Comparison of ENCODE assay signal across 2 cellular contexts in the genomic region with DNA sequence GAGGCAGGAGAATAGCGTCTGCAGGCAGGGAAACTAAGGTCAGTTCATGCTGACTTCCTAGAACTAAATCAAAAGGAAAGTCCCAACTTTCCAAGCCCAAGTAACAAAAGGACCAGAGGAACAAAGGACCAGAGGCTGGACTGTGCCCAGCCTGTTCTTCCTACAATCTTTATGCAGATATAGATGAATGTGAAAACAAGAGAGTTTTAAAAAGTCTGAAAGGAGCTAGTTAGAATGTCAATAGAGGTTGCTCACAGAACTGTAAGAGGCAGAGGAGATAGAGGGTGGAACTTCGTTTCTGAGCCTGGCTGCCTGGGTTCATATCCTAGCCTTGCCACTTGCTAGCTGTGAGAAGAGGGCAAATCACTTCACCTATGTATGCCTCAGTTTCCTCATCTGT.
TF ChIP-seq lines count a peak whose summit lies in the region.

No MANE protein-coding gene starts in this region.

TF ChIP-seq in GM23338, 12 proteins besides CTCF, POLR2A, EP300 and RAD21 (continues in another document):
- no peak for TF ChIP-seq EZH2 (IDR thresholded peaks at IDR 0.05; ENCODE audit: low read depth, unreplicated experiment)
- TF ChIP-seq CREB1 (CRISPR knock-in tag; IDR thresholded peaks at IDR 0.05; ENCODE audit: low read depth): no peak
- TF ChIP-seq NANOG (IDR thresholded peaks at IDR 0.05; ENCODE audit: borderline replicate concordance): no peak
- TF ChIP-seq, protein P1, sequence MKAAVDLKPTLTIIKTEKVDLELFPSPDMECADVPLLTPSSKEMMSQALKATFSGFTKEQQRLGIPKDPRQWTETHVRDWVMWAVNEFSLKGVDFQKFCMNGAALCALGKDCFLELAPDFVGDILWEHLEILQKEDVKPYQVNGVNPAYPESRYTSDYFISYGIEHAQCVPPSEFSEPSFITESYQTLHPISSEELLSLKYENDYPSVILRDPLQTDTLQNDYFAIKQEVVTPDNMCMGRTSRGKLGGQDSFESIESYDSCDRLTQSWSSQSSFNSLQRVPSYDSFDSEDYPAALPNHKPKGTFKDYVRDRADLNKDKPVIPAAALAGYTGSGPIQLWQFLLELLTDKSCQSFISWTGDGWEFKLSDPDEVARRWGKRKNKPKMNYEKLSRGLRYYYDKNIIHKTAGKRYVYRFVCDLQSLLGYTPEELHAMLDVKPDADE (IDR thresholded peaks at IDR 0.05): no peak
- no peak for TF ChIP-seq ZNF331 (CRISPR knock-in tag; IDR thresholded peaks at IDR 0.05; ENCODE audit: low read depth)
- TF ChIP-seq JUNB (IDR thresholded peaks at IDR 0.05; ENCODE audit: unreplicated experiment): no peak
- no peak for TF ChIP-seq EZH2phosphoT487 (IDR thresholded peaks at IDR 0.05; ENCODE audit: unreplicated experiment)
- TF ChIP-seq, protein P2, sequence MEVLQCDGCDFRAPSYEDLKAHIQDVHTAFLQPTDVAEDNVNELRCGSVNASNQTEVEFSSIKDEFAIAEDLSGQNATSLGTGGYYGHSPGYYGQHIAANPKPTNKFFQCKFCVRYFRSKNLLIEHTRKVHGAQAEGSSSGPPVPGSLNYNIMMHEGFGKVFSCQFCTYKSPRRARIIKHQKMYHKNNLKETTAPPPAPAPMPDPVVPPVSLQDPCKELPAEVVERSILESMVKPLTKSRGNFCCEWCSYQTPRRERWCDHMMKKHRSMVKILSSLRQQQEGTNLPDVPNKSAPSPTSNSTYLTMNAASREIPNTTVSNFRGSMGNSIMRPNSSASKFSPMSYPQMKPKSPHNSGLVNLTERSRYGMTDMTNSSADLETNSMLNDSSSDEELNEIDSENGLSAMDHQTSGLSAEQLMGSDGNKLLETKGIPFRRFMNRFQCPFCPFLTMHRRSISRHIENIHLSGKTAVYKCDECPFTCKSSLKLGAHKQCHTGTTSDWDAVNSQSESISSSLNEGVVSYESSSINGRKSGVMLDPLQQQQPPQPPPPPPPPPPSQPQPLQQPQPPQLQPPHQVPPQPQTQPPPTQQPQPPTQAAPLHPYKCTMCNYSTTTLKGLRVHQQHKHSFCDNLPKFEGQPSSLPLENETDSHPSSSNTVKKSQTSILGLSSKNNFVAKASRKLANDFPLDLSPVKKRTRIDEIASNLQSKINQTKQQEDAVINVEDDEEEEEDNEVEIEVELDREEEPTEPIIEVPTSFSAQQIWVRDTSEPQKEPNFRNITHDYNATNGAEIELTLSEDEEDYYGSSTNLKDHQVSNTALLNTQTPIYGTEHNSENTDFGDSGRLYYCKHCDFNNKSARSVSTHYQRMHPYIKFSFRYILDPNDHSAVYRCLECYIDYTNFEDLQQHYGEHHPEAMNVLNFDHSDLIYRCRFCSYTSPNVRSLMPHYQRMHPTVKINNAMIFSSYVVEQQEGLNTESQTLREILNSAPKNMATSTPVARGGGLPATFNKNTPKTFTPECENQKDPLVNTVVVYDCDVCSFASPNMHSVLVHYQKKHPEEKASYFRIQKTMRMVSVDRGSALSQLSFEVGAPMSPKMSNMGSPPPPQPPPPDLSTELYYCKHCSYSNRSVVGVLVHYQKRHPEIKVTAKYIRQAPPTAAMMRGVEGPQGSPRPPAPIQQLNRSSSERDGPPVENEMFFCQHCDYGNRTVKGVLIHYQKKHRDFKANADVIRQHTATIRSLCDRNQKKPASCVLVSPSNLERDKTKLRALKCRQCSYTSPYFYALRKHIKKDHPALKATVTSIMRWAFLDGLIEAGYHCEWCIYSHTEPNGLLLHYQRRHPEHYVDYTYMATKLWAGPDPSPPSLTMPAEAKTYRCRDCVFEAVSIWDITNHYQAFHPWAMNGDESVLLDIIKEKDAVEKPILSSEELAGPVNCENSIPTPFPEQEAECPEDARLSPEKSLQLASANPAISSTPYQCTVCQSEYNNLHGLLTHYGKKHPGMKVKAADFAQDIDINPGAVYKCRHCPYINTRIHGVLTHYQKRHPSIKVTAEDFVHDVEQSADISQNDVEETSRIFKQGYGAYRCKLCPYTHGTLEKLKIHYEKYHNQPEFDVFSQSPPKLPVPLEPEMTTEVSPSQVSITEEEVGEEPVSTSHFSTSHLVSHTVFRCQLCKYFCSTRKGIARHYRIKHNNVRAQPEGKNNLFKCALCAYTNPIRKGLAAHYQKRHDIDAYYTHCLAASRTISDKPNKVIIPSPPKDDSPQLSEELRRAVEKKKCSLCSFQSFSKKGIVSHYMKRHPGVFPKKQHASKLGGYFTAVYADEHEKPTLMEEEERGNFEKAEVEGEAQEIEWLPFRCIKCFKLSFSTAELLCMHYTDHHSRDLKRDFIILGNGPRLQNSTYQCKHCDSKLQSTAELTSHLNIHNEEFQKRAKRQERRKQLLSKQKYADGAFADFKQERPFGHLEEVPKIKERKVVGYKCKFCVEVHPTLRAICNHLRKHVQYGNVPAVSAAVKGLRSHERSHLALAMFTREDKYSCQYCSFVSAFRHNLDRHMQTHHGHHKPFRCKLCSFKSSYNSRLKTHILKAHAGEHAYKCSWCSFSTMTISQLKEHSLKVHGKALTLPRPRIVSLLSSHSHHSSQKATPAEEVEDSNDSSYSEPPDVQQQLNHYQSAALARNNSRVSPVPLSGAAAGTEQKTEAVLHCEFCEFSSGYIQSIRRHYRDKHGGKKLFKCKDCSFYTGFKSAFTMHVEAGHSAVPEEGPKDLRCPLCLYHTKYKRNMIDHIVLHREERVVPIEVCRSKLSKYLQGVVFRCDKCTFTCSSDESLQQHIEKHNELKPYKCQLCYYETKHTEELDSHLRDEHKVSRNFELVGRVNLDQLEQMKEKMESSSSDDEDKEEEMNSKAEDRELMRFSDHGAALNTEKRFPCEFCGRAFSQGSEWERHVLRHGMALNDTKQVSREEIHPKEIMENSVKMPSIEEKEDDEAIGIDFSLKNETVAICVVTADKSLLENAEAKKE (CRISPR knock-in tag; IDR thresholded peaks at IDR 0.05): no peak
- no peak for TF ChIP-seq ZNF114 (CRISPR knock-in tag; IDR thresholded peaks at IDR 0.05)
- no peak for TF ChIP-seq POLR2AphosphoS5 (IDR thresholded peaks at IDR 0.05; ENCODE audit: low read depth)

TF ChIP-seq in H1, 55 proteins besides CTCF, POLR2A, EP300 and RAD21:
- TF ChIP-seq SIX5 (IDR thresholded peaks at IDR 0.05; ENCODE audit: low read depth, low read length) (no peak), ASH2L (IDR thresholded peaks at IDR 0.05; ENCODE audit: low read length) (no peak), JUND (IDR thresholded peaks at IDR 0.05; ENCODE audit: low read length) (no peak), JUN (IDR thresholded peaks at IDR 0.05; ENCODE audit: low read depth, low read length) (no peak), RNF2 (IDR thresholded peaks at IDR 0.05; ENCODE audit: borderline replicate concordance, low read depth, low read length, missing control alignments, poor library complexity, severe bottlenecking) (no peak), CEBPB (IDR thresholded peaks at IDR 0.05; ENCODE audit: low read depth, low read length) (no peak), TEAD4 (IDR thresholded peaks at IDR 0.05; ENCODE audit: low read depth, low read length) (no peak), SP4 (IDR thresholded peaks at IDR 0.05; ENCODE audit: low read length) (no peak), BACH1 (IDR thresholded peaks at IDR 0.05; ENCODE audit: low read length) (no peak), TCF12 (IDR thresholded peaks at IDR 0.05; ENCODE audit: low read depth, low read length) (no peak), CBX8 (IDR thresholded peaks at IDR 0.05; ENCODE audit: borderline replicate concordance, low read depth, low read length) (no peak), HDAC6 (IDR thresholded peaks at IDR 0.05; ENCODE audit: low read depth, low read length) (no peak), RXRA (IDR thresholded peaks at IDR 0.05; ENCODE audit: insufficient read depth, low read depth, low read length) (no peak), TAF7 (optimal IDR thresholded peaks at IDR 0.05; ENCODE audit: borderline replicate concordance, low read depth, low read length) (no peak), MAFK (IDR thresholded peaks at IDR 0.05; ENCODE audit: low read depth, low read length) (no peak)
TF ChIP-seq in H1: peak in this region for 0.
